Comparison of ENCODE assay signal across 10 cellular contexts in the genomic region with DNA sequence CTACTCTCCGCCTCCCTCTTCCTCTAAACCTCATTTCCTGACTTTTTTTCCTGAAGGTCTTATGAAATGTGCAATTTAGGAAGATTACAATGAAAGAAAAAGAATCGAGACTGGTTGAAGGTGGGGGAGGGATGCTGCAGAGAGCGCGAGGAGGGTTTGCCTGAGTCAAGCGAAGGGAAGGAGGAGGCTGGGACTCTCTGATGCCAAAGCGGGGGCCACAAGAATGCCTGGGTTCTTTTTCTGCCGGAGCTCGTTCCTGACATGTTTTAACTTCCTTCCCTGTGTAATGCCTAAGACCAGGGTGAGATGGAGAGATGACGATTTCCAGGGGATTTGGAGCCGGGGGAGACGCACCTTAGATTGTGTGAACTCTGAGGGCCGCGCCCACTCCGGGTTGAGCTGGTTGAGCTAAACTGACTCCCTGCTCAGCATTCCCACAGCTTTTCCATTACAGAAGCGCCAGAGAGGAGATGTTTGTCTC.
A peak's percentile ranks its signal among the peaks of the same experiment; 100 is the strongest.
DNase-seq lines count a peak whose midpoint lies in the region; ATAC-seq, FAIRE-seq and TF ChIP-seq lines count a peak whose summit lies in the region.
"Had no signal": no experiment of that assay in that cellular context is flagged by ENCODE, and none has a peak within 500 bp of the region (broad histone marks: within the 10 kb centered on the region; RNA-seq: fewer than 3 reads in every experiment).

No MANE protein-coding gene starts in this region.

- peak overlapping the region; percentile 79 for H3K4me3 Mint-ChIP-seq in chondrocyte (ENCODE audit: unreplicated experiment)
- no peak overlapping the region for H3K4me3 Mint-ChIP-seq in stimulated activated effector memory CD8-positive, alpha-beta T cell treated with anti-CD3 and anti-CD28 coated beads, Interleukin-12 subunit alpha, Interleukin-12 subunit beta, amount 100 ng/mL, for 72 hours

- H3K36me3 ChIP-seq in keratinocyte (ENCODE audit: control insufficient read depth in 2 of 2, extremely low read depth in 1 of 2, insufficient read depth in 2 of 2, low read length in 2 of 2), result no peaks in the 10 kb centered on the region
- H3K36me3 ChIP-seq in smooth muscle cell (ENCODE audit: low read depth), result no peaks in the 10 kb centered on the region

- FAIRE-seq in keratinocyte (lab: Jason Lieb, UNC), result no peak

- H3K9ac ChIP-seq in keratinocyte (ENCODE audit: control insufficient read depth, extremely low read depth, insufficient read depth, low read length) (no peak overlapping the region), smooth muscle cell (ENCODE audit: low read depth) (no peak overlapping the region)

- H3K27ac Mint-ChIP-seq in chondrocyte (ENCODE audit: unreplicated experiment), result no peak overlapping the region
- H3K27ac Mint-ChIP-seq in stimulated activated effector memory CD8-positive, alpha-beta T cell treated with anti-CD3 and anti-CD28 coated beads, Interleukin-12 subunit alpha, Interleukin-12 subunit beta, amount 100 ng/mL, for 72 hours, result no peak overlapping the region
- H3K27ac Mint-ChIP-seq: activated T-helper 2 cell treated with anti-CD3 and anti-CD28 coated beads, Interferon-gamma antibody, Interleukin-2, Interleukin-4, amounts not matched to agents 10 μg/mL and 5 μg/mL and 100 μg/mL, durations not matched to agents 14 hours and 24 hours and 36 hours had no signal

- H4K20me1 ChIP-seq in keratinocyte (ENCODE audit: control insufficient read depth, extremely low read depth, insufficient read depth, low read length) (no peaks in the 10 kb centered on the region), smooth muscle cell (ENCODE audit: low read depth) (no peaks in the 10 kb centered on the region)

- H3K27ac ChIP-seq in keratinocyte (ENCODE audit: control insufficient read depth, insufficient read depth, low read length) (no peak overlapping the region), smooth muscle cell (ENCODE audit: low read depth) (no peak overlapping the region)

- ATAC-seq in stimulated activated effector memory CD8-positive, alpha-beta T cell treated with anti-CD3 and anti-CD28 coated beads, Interleukin-12 subunit alpha, Interleukin-12 subunit beta, amount 100 ng/mL, for 72 hours, result no peak
- ATAC-seq in HG02610 (IDR thresholded peaks at IDR 0.05; ENCODE audit: unreplicated experiment), result no peak
- ATAC-seq in HG02571 (IDR thresholded peaks at IDR 0.05; ENCODE audit: unreplicated experiment), result no peak

- dilution Hi-C loops in keratinocyte (cut with MboI; ENCODE audit: extremely low pct_ligation_motif_present, low sequenced_read_pairs), result no loop called here

- H3K4me3 ChIP-seq in HFF-Myc (replicated peaks; ENCODE audit: low read depth, low read length), result peak overlapping the region; percentile 36
- no peak overlapping the region for H3K4me3 ChIP-seq in keratinocyte (ENCODE audit: control insufficient read depth in 2 of 3, extremely low read depth in 1 of 3, insufficient read depth in 2 of 3, low read depth in 1 of 3, low read length in 3 of 3)
- H3K4me3 ChIP-seq in smooth muscle cell, result peak overlapping the region; percentile 53

- H3K9me3 ChIP-seq in keratinocyte (ENCODE audit: control insufficient read depth, low read depth, low read length) (no peaks in the 10 kb centered on the region), smooth muscle cell (replicated peaks; ENCODE audit: low read depth) (no peaks in the 10 kb centered on the region)

- peaks cover 16% of the 10 kb centered on the region for H3K27me3 ChIP-seq in keratinocyte (ENCODE audit: control insufficient read depth, extremely low read depth, insufficient read depth, low read length)
- no peaks in the 10 kb centered on the region for H3K27me3 ChIP-seq in smooth muscle cell (ENCODE audit: low read depth)

- no peaks in the 10 kb centered on the region for H3K27me3 Mint-ChIP-seq in chondrocyte (ENCODE audit: low read depth)

- no peaks in the 10 kb centered on the region for H3K9me3 Mint-ChIP-seq in chondrocyte (ENCODE audit: low read depth)
- peaks cover 4% of the 10 kb centered on the region for H3K9me3 Mint-ChIP-seq in stimulated activated effector memory CD8-positive, alpha-beta T cell treated with anti-CD3 and anti-CD28 coated beads, Interleukin-12 subunit alpha, Interleukin-12 subunit beta, amount 100 ng/mL, for 72 hours
- H3K9me3 Mint-ChIP-seq: activated T-helper 2 cell treated with anti-CD3 and anti-CD28 coated beads, Interferon-gamma antibody, Interleukin-2, Interleukin-4, amounts not matched to agents 10 μg/mL and 5 μg/mL and 100 μg/mL, durations not matched to agents 14 hours and 24 hours and 36 hours had no signal

- H3F3A ChIP-seq in smooth muscle cell (ENCODE audit: low read depth), result no peaks in the 10 kb centered on the region

- H3K9me1 ChIP-seq in keratinocyte (ENCODE audit: control insufficient read depth, extremely low read depth, insufficient read depth, low read length), result no peaks in the 10 kb centered on the region

- WGBS in smooth muscle cell (ENCODE audit: low lambda C conversion rate), result 9% methylated on average over 15 of the region's 15 CpGs

- no peak for DNase-seq in HFF-Myc (ENCODE audit: extremely low read depth, low read depth)
- DNase-seq in chondrocyte (ENCODE audit: low spot score), result no peak
- DNase-seq in keratinocyte (ENCODE audit: low read depth, low spot score), result no peak
- no peak for DNase-seq in smooth muscle cell (lab: John Stamatoyannopoulos, UW; ENCODE audit: unreplicated experiment)
- no peak for DNase-seq in stimulated activated CD4-positive, alpha-beta T cell treated with anti-CD3 and anti-CD28 coated beads, Interleukin-2, amount 100 ng/mL, for 24 hours
- no peak for DNase-seq in stimulated activated effector memory CD8-positive, alpha-beta T cell treated with anti-CD3 and anti-CD28 coated beads, Interleukin-12 subunit alpha, Interleukin-12 subunit beta, amount 100 ng/mL, for 72 hours (ENCODE audit: low spot score in 2 of 2)
- DNase-seq: stimulated activated CD4-positive, alpha-beta T cell treated with anti-CD3 and anti-CD28 coated beads, Interleukin-12 subunit alpha, Interleukin-12 subunit beta, amount 100 ng/mL, for 4 hours had no signal

- H2AFZ ChIP-seq in keratinocyte (ENCODE audit: control insufficient read depth, low read length) (peak overlapping the region; percentile 34), smooth muscle cell (ENCODE audit: low read depth) (peak overlapping the region; percentile 86)

- H3K36me3 Mint-ChIP-seq in chondrocyte (ENCODE audit: low read depth), result no peaks in the 10 kb centered on the region
- no peaks in the 10 kb centered on the region for H3K36me3 Mint-ChIP-seq in stimulated activated effector memory CD8-positive, alpha-beta T cell treated with anti-CD3 and anti-CD28 coated beads, Interleukin-12 subunit alpha, Interleukin-12 subunit beta, amount 100 ng/mL, for 72 hours

- TF ChIP-seq CTCF in HFF-Myc (IDR thresholded peaks at IDR 0.05; ENCODE audit: low read depth, low read length, missing control alignments), result no peak
- no peak for TF ChIP-seq CTCF in chondrocyte (IDR thresholded peaks at IDR 0.05)
- no peak for TF ChIP-seq CTCF in keratinocyte (optimal IDR thresholded peaks at IDR 0.05 in 1 of 3, IDR thresholded peaks at IDR 0.05 in 1 of 3, conservative IDR thresholded peaks at IDR 0.05 in 1 of 3; ENCODE audit: extremely low read depth in 1 of 3, insufficient read depth in 2 of 3, low read length in 3 of 3)
- no peak for TF ChIP-seq CTCF in smooth muscle cell (IDR thresholded peaks at IDR 0.05; ENCODE audit: borderline replicate concordance, insufficient read depth, poor library complexity, severe bottlenecking)

- H3K79me2 ChIP-seq in keratinocyte (ENCODE audit: control insufficient read depth, insufficient read depth, low read length) (no peaks in the 10 kb centered on the region), smooth muscle cell (ENCODE audit: low read depth) (no peaks in the 10 kb centered on the region)

- peak overlapping the region; percentile 75 for H3K4me2 ChIP-seq in keratinocyte (ENCODE audit: control insufficient read depth, extremely low read depth, insufficient read depth, low read depth, low read length)
- peak overlapping the region; percentile 88 for H3K4me2 ChIP-seq in smooth muscle cell

- H3K4me1 Mint-ChIP-seq in chondrocyte (ENCODE audit: low read depth), result peaks cover 13% of the 10 kb centered on the region
- H3K4me1 Mint-ChIP-seq in stimulated activated effector memory CD8-positive, alpha-beta T cell treated with anti-CD3 and anti-CD28 coated beads, Interleukin-12 subunit alpha, Interleukin-12 subunit beta, amount 100 ng/mL, for 72 hours, result no peaks in the 10 kb centered on the region

- no peaks in the 10 kb centered on the region for H3K4me1 ChIP-seq in keratinocyte (ENCODE audit: control insufficient read depth, extremely low read depth, insufficient read depth, low read length)
- H3K4me1 ChIP-seq in smooth muscle cell (ENCODE audit: low read depth), result peaks cover 6% of the 10 kb centered on the region

Comparison
In these comparisons a context has a peak if more than half of its experiments do, and no peak if none do; other contexts are left out.
1. H3K4me3 ChIP-seq: peak in HFF-Myc (single experiment) and smooth muscle cell (single experiment); none in keratinocyte (0 of 3).